In genomic region chr20:3782597-3782996, GRCh38 we compare ENCODE assay signal across 1 cellular context.
TF ChIP-seq lines count a peak whose summit lies in the region.

No MANE protein-coding gene starts in this region.

TF ChIP-seq in HCT116, 20 proteins besides CTCF, POLR2A, EP300 and RAD21 (continued from another document):
- no peak for TF ChIP-seq REST (IDR thresholded peaks at IDR 0.05; ENCODE audit: low read depth)
TF ChIP-seq in HCT116: peak in this region for 0.
